Comparison of ENCODE assay signal across 1 cellular context in genomic region chr3:56758539-56758981, GRCh38.
TF ChIP-seq lines count a peak whose summit lies in the region.

No MANE protein-coding gene starts in this region.

TF ChIP-seq in endothelial cell of umbilical vein, 7 proteins besides CTCF, POLR2A, EP300 and RAD21 (continued from another document):
- peak; percentile 50 for TF ChIP-seq GATA2 (IDR thresholded peaks at IDR 0.05; ENCODE audit: insufficient read depth, insufficient read length, low read depth, low read length)
- no peak for TF ChIP-seq MYC (IDR thresholded peaks at IDR 0.05; ENCODE audit: low read depth, low read length)
- no peak for TF ChIP-seq MAX (IDR thresholded peaks at IDR 0.05; ENCODE audit: insufficient read depth, insufficient read length)
